20 cellular contexts compared by ENCODE assay signal in the genomic region with DNA sequence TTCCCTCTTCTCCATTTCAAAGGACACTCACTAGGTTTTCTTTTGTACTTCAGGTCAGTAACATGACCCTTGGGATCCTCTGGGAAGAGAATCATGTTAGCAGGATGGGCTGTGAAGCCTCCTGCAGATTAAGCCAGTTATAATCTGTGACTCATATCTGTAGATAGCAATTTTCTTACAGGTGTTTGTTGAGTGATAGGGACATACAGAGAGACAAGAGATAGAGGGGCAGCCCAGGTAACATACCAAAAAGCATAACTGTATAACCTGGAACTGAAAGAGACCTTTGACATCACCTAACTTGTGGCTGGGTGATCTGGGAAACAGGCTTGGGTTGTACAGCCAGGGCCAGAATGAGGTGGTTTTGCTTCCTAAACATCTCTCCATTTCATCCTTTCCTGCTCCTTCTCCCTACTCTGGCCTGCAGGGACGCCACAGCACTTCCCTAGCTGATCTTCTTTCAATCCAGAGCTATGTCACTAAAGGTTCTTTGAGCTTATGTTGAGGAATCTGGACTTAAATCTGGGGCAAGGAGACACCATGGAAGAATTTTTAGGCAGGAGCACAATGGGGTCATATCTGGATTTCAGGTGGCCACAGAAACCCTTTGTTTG.
"Had no signal": no experiment of that assay in that cellular context is flagged by ENCODE, and none has a peak within 500 bp of the region (broad histone marks: within the 10 kb centered on the region; RNA-seq: fewer than 3 reads in every experiment).

No MANE protein-coding gene starts in this region.

- H3K4me3 Mint-ChIP-seq: dendritic cell treated with granulocyte-macrophage colony-stimulating factor and Interleukin-4, amounts not matched to agents 40 ng/mL and 50 ng/mL, for 4 days; effector memory CD8-positive, alpha-beta T cell had no signal

- H3K9me3 ChIP-seq: esophagus muscularis mucosa, gastroesophageal sphincter, heart left ventricle, left lung, lower lobe of right lung had no signal

- H3K4me1 ChIP-seq: esophagus muscularis mucosa, foreskin keratinocyte, gastroesophageal sphincter, heart left ventricle, left lung, lower lobe of right lung had no signal

- DNase-seq: cortex of kidney; effector CD8-positive, alpha-beta T cell; effector memory CD8-positive, alpha-beta T cell; foreskin keratinocyte; heart left ventricle; hippocampal formation; left cardiac atrium; left lung; left ventricle myocardium superior; lower lobe of right lung; mesenchymal stem cell; midbrain had no signal

- H3K36me3 ChIP-seq: esophagus muscularis mucosa, gastroesophageal sphincter, heart left ventricle, left lung, lower lobe of right lung had no signal

- H3K9me3 Mint-ChIP-seq: dendritic cell treated with granulocyte-macrophage colony-stimulating factor and Interleukin-4, amounts not matched to agents 40 ng/mL and 50 ng/mL, for 4 days; effector memory CD8-positive, alpha-beta T cell had no signal

- FAIRE-seq: colon, endothelial cell of umbilical vein, frontal cortex, islet of Langerhans, keratinocyte had no signal

- H3K27me3 ChIP-seq: esophagus muscularis mucosa, left lung had no signal

- H3K27ac Mint-ChIP-seq: dendritic cell treated with granulocyte-macrophage colony-stimulating factor and Interleukin-4, amounts not matched to agents 40 ng/mL and 50 ng/mL, for 4 days; effector memory CD8-positive, alpha-beta T cell had no signal

- H3K27ac ChIP-seq: esophagus muscularis mucosa, foreskin keratinocyte, gastroesophageal sphincter, heart left ventricle, left lung, lower lobe of right lung had no signal

- ATAC-seq: effector memory CD8-positive, alpha-beta T cell; foreskin keratinocyte; gastroesophageal sphincter; heart left ventricle; left cardiac atrium; left lung; left ventricle myocardium superior; lower lobe of right lung had no signal

- H3K4me3 ChIP-seq: esophagus muscularis mucosa, gastroesophageal sphincter, heart left ventricle, left lung, lower lobe of right lung had no signal
